9 cellular contexts compared by ENCODE assay signal in the genomic region with DNA sequence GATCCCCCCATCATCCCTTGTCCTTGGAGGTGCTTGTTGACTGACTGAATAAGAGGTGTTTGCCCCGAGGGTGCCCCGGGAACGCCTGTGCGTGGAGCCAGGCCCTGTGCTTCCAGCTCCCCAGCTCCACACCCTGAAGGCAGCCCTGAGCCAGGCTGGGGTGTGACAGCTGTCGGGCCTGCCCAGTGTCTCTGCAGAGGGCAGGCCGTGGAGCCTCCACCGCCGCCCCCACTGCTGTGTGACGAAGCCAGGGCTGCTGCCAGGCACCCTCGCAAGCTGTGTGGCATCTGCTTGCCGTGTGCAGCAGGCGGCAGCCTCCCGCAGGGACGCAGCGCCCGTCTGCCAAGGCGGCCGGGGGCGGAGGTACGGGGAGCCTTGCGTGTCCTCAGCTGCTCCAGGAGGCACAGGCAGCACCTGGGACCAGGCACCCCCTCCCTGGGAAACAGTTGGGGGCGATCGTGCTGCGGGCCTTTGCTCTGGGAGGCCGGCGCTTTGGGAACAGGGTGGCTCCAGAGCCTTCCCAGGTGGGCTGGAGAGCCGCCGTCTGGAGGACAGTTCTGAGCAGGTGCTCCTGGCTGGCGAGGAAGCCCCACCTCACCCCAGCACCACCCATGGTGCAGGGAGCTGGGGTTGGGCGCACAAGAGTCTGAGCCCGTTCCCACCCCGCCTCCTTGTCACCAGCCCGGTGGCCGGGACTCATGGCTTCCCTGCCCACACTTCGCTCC. TPM values are rescaled to one million over a fixed set of nuclear protein-coding genes. Genes with fewer than 3 reads are reported as not detected.
A peak's percentile ranks its signal among the peaks of the same experiment; 100 is the strongest.
DNase-seq lines count a peak whose midpoint lies in the region; ATAC-seq and TF ChIP-seq lines count a peak whose summit lies in the region.
"Had no signal": no experiment of that assay in that cellular context is flagged by ENCODE, and none has a peak within 500 bp of the region (broad histone marks: within the 10 kb centered on the region; RNA-seq: fewer than 3 reads in every experiment).

No MANE protein-coding gene starts in this region.

- H3K4me3 ChIP-seq in WERI-Rb-1 (ENCODE audit: low read depth, low read length) (no peak overlapping the region), subcutaneous abdominal adipose tissue (ENCODE audit: low read depth in 1 of 5, low read length in 5 of 5) (no peak overlapping the region)
- H3K4me3 ChIP-seq: A549 had no signal

- ATAC-seq in HG02642 (IDR thresholded peaks at IDR 0.05; ENCODE audit: poor library complexity, unreplicated experiment) (no peak), HG02852 (IDR thresholded peaks at IDR 0.05; ENCODE audit: unreplicated experiment) (no peak)
- ATAC-seq: A549 had no signal

- DNase-seq in NCI-H1436 (lab: John Stamatoyannopoulos, UW) (peak; percentile 70), NCI-H1436 treated with DMSO at 0.1 percent for 48 hours (lab: John Stamatoyannopoulos, UW) (no peak), WERI-Rb-1 (no peak), hippocampal formation (lab: John Stamatoyannopoulos, UW) (peak; percentile 25 to 49), cerebellum (ENCODE audit: low spot score) (no peak)

- H3K36me3 ChIP-seq in WERI-Rb-1 (peaks cover 46% of the 10 kb centered on the region), subcutaneous abdominal adipose tissue (ENCODE audit: control insufficient read depth in 5 of 5, insufficient read depth in 5 of 5, low read length in 5 of 5) (peaks cover 0 to 30% (median 11%) of the 10 kb centered on the region in 5 donors)

- H3K9ac ChIP-seq in subcutaneous abdominal adipose tissue (ENCODE audit: low read length in 5 of 5): no peak overlapping the region

- no peaks in the 10 kb centered on the region for H3K27me3 ChIP-seq in WERI-Rb-1 (ENCODE audit: insufficient read depth, low read depth, severe bottlenecking)
- no peaks in the 10 kb centered on the region for H3K27me3 ChIP-seq in subcutaneous abdominal adipose tissue (ENCODE audit: control insufficient read depth in 5 of 5, insufficient read depth in 4 of 5, low read length in 5 of 5)

- H3K27ac ChIP-seq in WERI-Rb-1 (peak overlapping the region; percentile 24; the same call in 1 of the 2 replicates), subcutaneous abdominal adipose tissue (ENCODE audit: low read depth, low read length) (peak overlapping the region; percentile 50)
- H3K27ac ChIP-seq: A549 had no signal

- no peak for TF ChIP-seq CTCF in WERI-Rb-1 (IDR thresholded peaks at IDR 0.05; ENCODE audit: low read depth, low read length)

- H3K4me1 ChIP-seq in subcutaneous abdominal adipose tissue (ENCODE audit: control insufficient read depth in 5 of 5, insufficient read depth in 5 of 5, low read length in 5 of 5): peaks cover 0 to 87% (median 79%) of the 10 kb centered on the region in 5 donors

- H3K9me3 ChIP-seq in WERI-Rb-1 (ENCODE audit: severe bottlenecking) (no peaks in the 10 kb centered on the region), subcutaneous abdominal adipose tissue (ENCODE audit: control insufficient read depth in 5 of 5, low read length in 5 of 5) (no peaks in the 10 kb centered on the region)
- H3K9me3 ChIP-seq: A549 had no signal

RNA-seq across cellular contexts. Expression of gene GSE1, which starts 26.6 kb away (rescaled TPM):
- 45.9 TPM for total RNA-seq in cerebellum

RNA-seq across cellular contexts. Expression of gene GINS2, which starts 49.1 kb away (rescaled TPM):
- total RNA-seq in cerebellum: 11.3 TPM

Comparison
In these comparisons a context has a peak if more than half of its experiments do, and no peak if none do; other contexts are left out.
1. DNase-seq: peak in NCI-H1436 (single experiment) and hippocampal formation (2 of 2); none in NCI-H1436 treated with DMSO at 0.1 percent for 48 hours (single experiment), WERI-Rb-1 (single experiment) and cerebellum (single experiment).